ENCODE assay signal across 26 cellular contexts in genomic region chr5:118459490-118459889, GRCh38.
"Had no signal": no experiment of that assay in that cellular context is flagged by ENCODE, and none has a peak within 500 bp of the region (broad histone marks: within the 10 kb centered on the region; RNA-seq: fewer than 3 reads in every experiment).

No MANE protein-coding gene starts in this region.

- ATAC-seq: K562, Panc1, PC-3, T-cell had no signal

- H3K27me3 Mint-ChIP-seq: IgD-negative memory B cell, T-cell had no signal

- DNase-seq: Kasumi-1; MV-4-11; NCI-H1048; NCI-H1105; NCI-H1417; NCI-H1436 treated with DMSO at 0.1 percent for 48 hours; NCI-H1694; NCI-H1930; NCI-H2081; NCI-H2107; NCI-H2227 treated with DMSO at 0.1 percent for 48 hours; NCI-H526 treated with DMSO at 0.1 percent for 48 hours; NCI-H774; NK-92 treated with Interleukin-12 subunit alpha and Interleukin-12 subunit beta, amount 100 ng/mL, for 24 hours; PC-3; SIG-M5; SK-N-SH; SW 1271; T-cell had no signal

- H3K36me3 Mint-ChIP-seq: IgD-negative memory B cell, T-cell had no signal

- H3K27ac ChIP-seq: HL-60, KMS-11, RWPE1, SJSA1 had no signal

- H3K4me1 ChIP-seq: SJSA1 had no signal

- H3K36me3 ChIP-seq: SJSA1 had no signal

- H3K27me3 ChIP-seq: SJSA1 had no signal

- H3K9me3 Mint-ChIP-seq: IgD-negative memory B cell had no signal

- H3K9me2 ChIP-seq: SK-N-SH had no signal

- H3K27ac Mint-ChIP-seq: T-cell had no signal

- H3K4me1 Mint-ChIP-seq: IgD-negative memory B cell, T-cell had no signal

- H3K4me3 Mint-ChIP-seq: IgD-negative memory B cell, T-cell had no signal

- H3K4me3 ChIP-seq: K562, SJSA1 had no signal

- H3K4me2 ChIP-seq: KMS-11, SK-N-SH had no signal
